In genomic region chr19:1237027-1237659, GRCh38 we compare ENCODE assay signal across 6 cellular contexts.
DNase-seq lines count a peak whose midpoint lies in the region; ATAC-seq and TF ChIP-seq lines count a peak whose summit lies in the region.

No MANE protein-coding gene starts in this region.

- H3K27me3 ChIP-seq in MM.1S (replicated peaks; ENCODE audit: insufficient read depth, low read length) = peaks cover 72% of the 10 kb centered on the region

- peaks cover 5% of the 10 kb centered on the region for H3K79me2 ChIP-seq in MM.1S (ENCODE audit: low read length)

- H3K4me2 ChIP-seq in MM.1S (ENCODE audit: low read depth, low read length) = peak overlapping the region; percentile 27; the same call in 1 of the 2 replicates

- H3K4me3 Mint-ChIP-seq in effector memory CD8-positive, alpha-beta T cell = peak overlapping the region; percentile 57 to 59

- peaks cover 14 to 18% of the 10 kb centered on the region in 2 donors for H3K4me1 Mint-ChIP-seq in effector memory CD8-positive, alpha-beta T cell (ENCODE audit: low read depth in 2 of 2)

- H3K36me3 ChIP-seq in MM.1S (replicated peaks; ENCODE audit: insufficient read depth, low read length) = no peaks in the 10 kb centered on the region

- H3K9me3 ChIP-seq in MM.1S (replicated peaks; ENCODE audit: insufficient read depth, low read length) = no peaks in the 10 kb centered on the region

- no peak overlapping the region for H3K27ac Mint-ChIP-seq in effector memory CD8-positive, alpha-beta T cell

- H3K9ac ChIP-seq in MM.1S (ENCODE audit: low read length) = no peak overlapping the region

- no peaks in the 10 kb centered on the region for H3K9me3 Mint-ChIP-seq in effector memory CD8-positive, alpha-beta T cell

- no peak overlapping the region for H2AFZ ChIP-seq in MM.1S (ENCODE audit: low read length)

- peaks cover 10 to 11% of the 10 kb centered on the region in 2 donors for H3K27me3 Mint-ChIP-seq in effector memory CD8-positive, alpha-beta T cell

- DNase-seq in MM.1S (no peak), skeletal muscle cell (ENCODE audit: low read depth) (no peak), SIG-M5 (lab: John Stamatoyannopoulos, UW) (no peak), middle frontal gyrus (ENCODE audit: extremely low spot score, low spot score) (no peak), medulla oblongata (ENCODE audit: extremely low spot score) (no peak)
- no peak for DNase-seq in effector memory CD8-positive, alpha-beta T cell

- H3K27ac ChIP-seq in MM.1S (ENCODE audit: low read length) = no peak overlapping the region

- no peak for TF ChIP-seq CTCF in MM.1S (IDR thresholded peaks at IDR 0.05; ENCODE audit: low read length)

- H3K4me3 ChIP-seq in MM.1S (ENCODE audit: low read length) = peak overlapping the region; percentile 17; the same call in 1 of the 2 replicates
- peak overlapping the region; percentile 67 for H3K4me3 ChIP-seq in skeletal muscle cell (ENCODE audit: low read depth, low read length)

- no peaks in the 10 kb centered on the region for H4K20me1 ChIP-seq in MM.1S (ENCODE audit: insufficient read depth, low read length)

- ATAC-seq in effector memory CD8-positive, alpha-beta T cell (replicated peaks) = no peak

- peaks cover 23% of the 10 kb centered on the region for H3F3A ChIP-seq in MM.1S (ENCODE audit: insufficient read depth, low read length)

- peaks cover 20% of the 10 kb centered on the region for H3K36me3 Mint-ChIP-seq in effector memory CD8-positive, alpha-beta T cell (ENCODE audit: insufficient read depth)

- peaks cover 7% of the 10 kb centered on the region for H3K4me1 ChIP-seq in MM.1S (ENCODE audit: low read length)

- no peaks in the 10 kb centered on the region for H3K9me2 ChIP-seq in MM.1S (replicated peaks; ENCODE audit: insufficient read depth, low read length)
